Comparison of ENCODE assay signal across 19 cellular contexts in genomic region chr11:45348729-45349128, GRCh38.
"Had no signal": no experiment of that assay in that cellular context is flagged by ENCODE, and none has a peak within 500 bp of the region (broad histone marks: within the 10 kb centered on the region; RNA-seq: fewer than 3 reads in every experiment).

No MANE protein-coding gene starts in this region.

- ATAC-seq: HepG2, SK-N-SH treated with all-trans-retinoic acid at 6 μM for 48 hours had no signal

- DNase-seq: IMR-90, Karpas-422, KG1, MG63, NCI-H1092 treated with DMSO at 0.1 percent for 48 hours, NCI-H1436, NCI-H187, NCI-H2029, NCI-H2081 treated with DMSO at 0.1 percent for 48 hours, NCI-H2171, NCI-H226, NCI-H446, NCI-H510A, NCI-H774, RPMI8226, SHP77 had no signal

- FAIRE-seq: HepG2, RCC 7860 had no signal

- H3K36me3 ChIP-seq: MG63 had no signal

- H3K4me3 ChIP-seq: MG63 had no signal

- H3K9me3 ChIP-seq: MG63 had no signal
